1 cellular context compared by ENCODE assay signal in the genomic region with DNA sequence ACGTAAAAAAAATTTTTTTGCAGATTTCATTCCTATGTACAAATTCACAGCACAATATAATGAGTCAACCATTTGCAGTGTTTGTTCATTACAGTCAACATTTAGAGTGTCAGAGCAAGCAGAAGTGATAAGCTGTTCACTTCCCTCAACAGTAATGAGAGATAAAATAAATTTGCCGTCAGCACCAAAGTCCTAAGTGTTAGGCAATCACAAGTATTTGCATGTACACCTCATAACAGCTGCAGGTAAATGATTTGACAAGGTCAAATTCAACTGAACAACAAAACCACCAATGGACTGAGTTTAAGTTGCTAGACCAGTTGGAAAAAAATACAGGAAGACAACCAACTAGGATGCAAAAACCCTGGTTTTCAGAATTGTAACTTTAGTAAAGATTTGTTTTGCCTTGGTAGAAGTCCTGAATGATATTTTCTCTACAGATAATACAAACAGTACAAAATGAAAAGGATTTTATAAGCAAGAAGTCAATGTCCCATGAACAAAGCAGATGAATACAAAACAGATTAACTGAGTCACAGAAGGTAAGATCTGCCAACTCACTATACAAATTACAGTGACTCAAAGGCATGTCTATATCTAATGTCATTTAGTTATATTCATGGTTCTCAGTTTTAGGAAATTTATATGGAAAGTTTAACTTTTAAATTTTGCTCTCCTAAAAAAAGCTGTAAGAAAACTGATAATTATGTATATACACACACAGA.
TF ChIP-seq lines count a peak whose summit lies in the region.

No MANE protein-coding gene starts in this region.

TF ChIP-seq in K562, 482 proteins besides CTCF, POLR2A, EP300 and RAD21:
- TF ChIP-seq NKRF (IDR thresholded peaks at IDR 0.05; ENCODE audit: borderline replicate concordance) (no peak), DPF2 (IDR thresholded peaks at IDR 0.05) (peak; percentile 55), ZNF592 (IDR thresholded peaks at IDR 0.05) (peak; percentile 39; the same call in 1 of the 2 replicates), PURB (CRISPR knock-in tag; IDR thresholded peaks at IDR 0.05; ENCODE audit: low read depth) (no peak), CTBP1 (IDR thresholded peaks at IDR 0.05; ENCODE audit: borderline replicate concordance) (0 out of 2 replicates have a peak, but pooled peaks have one; percentile 17), MAFG (tag; conservative IDR thresholded peaks at IDR 0.05) (0 out of 2 replicates have a peak, but pooled peaks have one; percentile 18), CREM (IDR thresholded peaks at IDR 0.05; ENCODE audit: low read depth) (peak; percentile 40; the same call in 1 of the 2 replicates), ZNF140 (CRISPR knock-in tag; IDR thresholded peaks at IDR 0.05) (no peak), PHTF2 (CRISPR knock-in tag; IDR thresholded peaks at IDR 0.05) (no peak), ZBTB1 (CRISPR knock-in tag; IDR thresholded peaks at IDR 0.05; ENCODE audit: borderline replicate concordance, low read depth) (no peak), ZEB2 (IDR thresholded peaks at IDR 0.05) (0 out of 2 replicates have a peak, but pooled peaks have one; percentile 50), SP2 (IDR thresholded peaks at IDR 0.05; ENCODE audit: extremely low read depth, low read depth, low read length, poor library complexity, severe bottlenecking) (no peak), CEBPB (tag; IDR thresholded peaks at IDR 0.05) (peak; percentile 88), TAL1 (IDR thresholded peaks at IDR 0.05) (peak; percentile 9; the same call in 1 of the 2 replicates), GATAD2B (IDR thresholded peaks at IDR 0.05; ENCODE audit: borderline replicate concordance) (no peak), DACH1 (IDR thresholded peaks at IDR 0.05; ENCODE audit: partially characterized antibody) (peak; percentile 48), FOXA3 (CRISPR knock-in tag; conservative IDR thresholded peaks at IDR 0.05 in 1 of 2, IDR thresholded peaks at IDR 0.05 in 1 of 2) (peak in 1 of 2 experiments; percentile 19; a peak in 1 of 4 replicates), STAG1 (CRISPR knock-in tag; IDR thresholded peaks at IDR 0.05; ENCODE audit: borderline replicate concordance) (no peak), JUND (IDR thresholded peaks at IDR 0.05; ENCODE audit: borderline replicate concordance, low read depth, low read length) (peak; percentile 63; the same call in 1 of the 2 replicates), JUND (tag; IDR thresholded peaks at IDR 0.05; ENCODE audit: borderline replicate concordance, low read depth, low read length) (peak; percentile 53; the same call in 1 of the 3 replicates), FOSL1 (tag; conservative IDR thresholded peaks at IDR 0.05) (peak; percentile 61), ARID1B (IDR thresholded peaks at IDR 0.05) (peak; percentile 72), SMARCA4 (IDR thresholded peaks at IDR 0.05) (peak; percentile 71), TRIM24 (IDR thresholded peaks at IDR 0.05) (peak in 1 of 2 experiments; percentile 54; a peak in 3 of 4 replicates), CEBPG (CRISPR knock-in tag; IDR thresholded peaks at IDR 0.05) (0 out of 2 replicates have a peak, but pooled peaks have one; percentile 26), CEBPG (tag; conservative IDR thresholded peaks at IDR 0.05 in 1 of 2, IDR thresholded peaks at IDR 0.05 in 1 of 2) (peak; percentile 86 to 87), CBFA2T2 (conservative IDR thresholded peaks at IDR 0.05) (peak; percentile 48), NRF1 (conservative IDR thresholded peaks at IDR 0.05 in 1 of 2, IDR thresholded peaks at IDR 0.05 in 1 of 2) (no peak), MEIS2 (IDR thresholded peaks at IDR 0.05; ENCODE audit: partially characterized antibody) (peak; percentile 58), YY1 (IDR thresholded peaks at IDR 0.05; ENCODE audit: borderline replicate concordance in 1 of 3, control insufficient read depth in 1 of 3, extremely low read depth in 1 of 3, insufficient read depth in 3 of 3, insufficient read length in 1 of 3, insufficient replicate concordance in 2 of 3, low read depth in 1 of 3, low read length in 2 of 3) (no peak), SMARCE1 (IDR thresholded peaks at IDR 0.05) (peak; percentile 77), NFE2 (IDR thresholded peaks at IDR 0.05; ENCODE audit: low read depth) (peak; percentile 31; the same call in 1 of the 2 replicates), NR4A1 (CRISPR knock-in tag; IDR thresholded peaks at IDR 0.05) (no peak), NR4A1 (tag; IDR thresholded peaks at IDR 0.05) (no peak), TCF3 (CRISPR knock-in tag; IDR thresholded peaks at IDR 0.05) (peak; percentile 45), MYNN (IDR thresholded peaks at IDR 0.05) (no peak), MYNN (CRISPR knock-in tag; IDR thresholded peaks at IDR 0.05) (no peak), CBFA2T3 (IDR thresholded peaks at IDR 0.05) (peak; percentile 74), TEAD4 (IDR thresholded peaks at IDR 0.05; ENCODE audit: low read length) (peak; percentile 54; the same call in 1 of the 2 replicates), TEAD4 (CRISPR knock-in tag; IDR thresholded peaks at IDR 0.05; ENCODE audit: borderline replicate concordance) (no peak), ZNF232 (CRISPR knock-in tag; IDR thresholded peaks at IDR 0.05) (no peak), TBP (optimal IDR thresholded peaks at IDR 0.05; ENCODE audit: low read depth, low read length) (peak; percentile 12)
- TF ChIP-seq, protein P1, sequence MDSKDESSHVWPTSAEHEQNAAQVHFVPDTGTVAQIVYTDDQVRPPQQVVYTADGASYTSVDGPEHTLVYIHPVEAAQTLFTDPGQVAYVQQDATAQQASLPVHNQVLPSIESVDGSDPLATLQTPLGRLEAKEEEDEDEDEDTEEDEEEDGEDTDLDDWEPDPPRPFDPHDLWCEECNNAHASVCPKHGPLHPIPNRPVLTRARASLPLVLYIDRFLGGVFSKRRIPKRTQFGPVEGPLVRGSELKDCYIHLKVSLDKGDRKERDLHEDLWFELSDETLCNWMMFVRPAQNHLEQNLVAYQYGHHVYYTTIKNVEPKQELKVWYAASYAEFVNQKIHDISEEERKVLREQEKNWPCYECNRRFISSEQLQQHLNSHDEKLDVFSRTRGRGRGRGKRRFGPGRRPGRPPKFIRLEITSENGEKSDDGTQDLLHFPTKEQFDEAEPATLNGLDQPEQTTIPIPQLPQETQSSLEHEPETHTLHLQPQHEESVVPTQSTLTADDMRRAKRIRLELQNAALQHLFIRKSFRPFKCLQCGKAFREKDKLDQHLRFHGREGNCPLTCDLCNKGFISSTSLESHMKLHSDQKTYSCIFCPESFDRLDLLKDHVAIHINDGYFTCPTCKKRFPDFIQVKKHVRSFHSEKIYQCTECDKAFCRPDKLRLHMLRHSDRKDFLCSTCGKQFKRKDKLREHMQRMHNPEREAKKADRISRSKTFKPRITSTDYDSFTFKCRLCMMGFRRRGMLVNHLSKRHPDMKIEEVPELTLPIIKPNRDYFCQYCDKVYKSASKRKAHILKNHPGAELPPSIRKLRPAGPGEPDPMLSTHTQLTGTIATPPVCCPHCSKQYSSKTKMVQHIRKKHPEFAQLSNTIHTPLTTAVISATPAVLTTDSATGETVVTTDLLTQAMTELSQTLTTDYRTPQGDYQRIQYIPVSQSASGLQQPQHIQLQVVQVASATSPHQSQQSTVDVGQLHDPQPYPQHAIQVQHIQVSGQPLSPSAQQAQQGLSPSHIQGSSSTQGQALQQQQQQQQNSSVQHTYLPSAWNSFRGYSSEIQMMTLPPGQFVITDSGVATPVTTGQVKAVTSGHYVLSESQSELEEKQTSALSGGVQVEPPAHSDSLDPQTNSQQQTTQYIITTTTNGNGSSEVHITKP (IDR thresholded peaks at IDR 0.05; ENCODE audit: partially characterized antibody) = peak; percentile 86
- TF ChIP-seq, protein P2, sequence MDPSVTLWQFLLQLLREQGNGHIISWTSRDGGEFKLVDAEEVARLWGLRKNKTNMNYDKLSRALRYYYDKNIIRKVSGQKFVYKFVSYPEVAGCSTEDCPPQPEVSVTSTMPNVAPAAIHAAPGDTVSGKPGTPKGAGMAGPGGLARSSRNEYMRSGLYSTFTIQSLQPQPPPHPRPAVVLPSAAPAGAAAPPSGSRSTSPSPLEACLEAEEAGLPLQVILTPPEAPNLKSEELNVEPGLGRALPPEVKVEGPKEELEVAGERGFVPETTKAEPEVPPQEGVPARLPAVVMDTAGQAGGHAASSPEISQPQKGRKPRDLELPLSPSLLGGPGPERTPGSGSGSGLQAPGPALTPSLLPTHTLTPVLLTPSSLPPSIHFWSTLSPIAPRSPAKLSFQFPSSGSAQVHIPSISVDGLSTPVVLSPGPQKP (CRISPR knock-in tag; IDR thresholded peaks at IDR 0.05) = no peak
- TF ChIP-seq, protein P3, sequence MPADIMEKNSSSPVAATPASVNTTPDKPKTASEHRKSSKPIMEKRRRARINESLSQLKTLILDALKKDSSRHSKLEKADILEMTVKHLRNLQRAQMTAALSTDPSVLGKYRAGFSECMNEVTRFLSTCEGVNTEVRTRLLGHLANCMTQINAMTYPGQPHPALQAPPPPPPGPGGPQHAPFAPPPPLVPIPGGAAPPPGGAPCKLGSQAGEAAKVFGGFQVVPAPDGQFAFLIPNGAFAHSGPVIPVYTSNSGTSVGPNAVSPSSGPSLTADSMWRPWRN (IDR thresholded peaks at IDR 0.05; ENCODE audit: low read depth) = no peak
- TF ChIP-seq, protein P4, sequence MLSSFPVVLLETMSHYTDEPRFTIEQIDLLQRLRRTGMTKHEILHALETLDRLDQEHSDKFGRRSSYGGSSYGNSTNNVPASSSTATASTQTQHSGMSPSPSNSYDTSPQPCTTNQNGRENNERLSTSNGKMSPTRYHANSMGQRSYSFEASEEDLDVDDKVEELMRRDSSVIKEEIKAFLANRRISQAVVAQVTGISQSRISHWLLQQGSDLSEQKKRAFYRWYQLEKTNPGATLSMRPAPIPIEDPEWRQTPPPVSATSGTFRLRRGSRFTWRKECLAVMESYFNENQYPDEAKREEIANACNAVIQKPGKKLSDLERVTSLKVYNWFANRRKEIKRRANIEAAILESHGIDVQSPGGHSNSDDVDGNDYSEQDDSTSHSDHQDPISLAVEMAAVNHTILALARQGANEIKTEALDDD (IDR thresholded peaks at IDR 0.05) = peak; percentile 63; the same call in 1 of the 2 replicates
- TF ChIP-seq, protein P5, sequence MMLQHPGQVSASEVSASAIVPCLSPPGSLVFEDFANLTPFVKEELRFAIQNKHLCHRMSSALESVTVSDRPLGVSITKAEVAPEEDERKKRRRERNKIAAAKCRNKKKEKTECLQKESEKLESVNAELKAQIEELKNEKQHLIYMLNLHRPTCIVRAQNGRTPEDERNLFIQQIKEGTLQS (IDR thresholded peaks at IDR 0.05) = peak; percentile 42
- TF ChIP-seq, protein P5 (CRISPR knock-in tag; conservative IDR thresholded peaks at IDR 0.05) = 0 out of 2 replicates have a peak, but pooled peaks have one; percentile 20
- TF ChIP-seq, protein P6, sequence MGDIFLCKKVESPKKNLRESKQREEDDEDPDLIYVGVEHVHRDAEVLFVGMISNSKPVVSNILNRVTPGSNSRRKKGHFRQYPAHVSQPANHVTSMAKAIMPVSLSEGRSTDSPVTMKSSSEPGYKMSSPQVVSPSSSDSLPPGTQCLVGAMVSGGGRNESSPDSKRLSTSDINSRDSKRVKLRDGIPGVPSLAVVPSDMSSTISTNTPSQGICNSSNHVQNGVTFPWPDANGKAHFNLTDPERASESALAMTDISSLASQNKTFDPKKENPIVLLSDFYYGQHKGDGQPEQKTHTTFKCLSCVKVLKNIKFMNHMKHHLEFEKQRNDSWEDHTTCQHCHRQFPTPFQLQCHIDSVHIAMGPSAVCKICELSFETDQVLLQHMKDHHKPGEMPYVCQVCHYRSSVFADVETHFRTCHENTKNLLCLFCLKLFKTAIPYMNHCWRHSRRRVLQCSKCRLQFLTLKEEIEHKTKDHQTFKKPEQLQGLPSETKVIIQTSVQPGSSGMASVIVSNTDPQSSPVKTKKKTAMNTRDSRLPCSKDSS (IDR thresholded peaks at IDR 0.05; ENCODE audit: low read depth, partially characterized antibody) = no peak
